ENCODE assay signal across 14 cellular contexts in genomic region chr5:159951387-159951786, GRCh38. TPM values are rescaled to one million over a fixed set of nuclear protein-coding genes. Genes with fewer than 3 reads are reported as not detected.
DNase-seq lines count a peak whose midpoint lies in the region; ATAC-seq and TF ChIP-seq lines count a peak whose summit lies in the region.
"Had no signal": no experiment of that assay in that cellular context is flagged by ENCODE, and none has a peak within 500 bp of the region (broad histone marks: within the 10 kb centered on the region; RNA-seq: fewer than 3 reads in every experiment).

No MANE protein-coding gene starts in this region.

- no peaks in the 10 kb centered on the region for H3K4me1 Mint-ChIP-seq in chondrocyte (ENCODE audit: low read depth)
- H3K4me1 Mint-ChIP-seq in nephron progenitor cell = peaks cover 22% of the 10 kb centered on the region
- H3K4me1 Mint-ChIP-seq: activated T-helper 17 cell treated with anti-CD3 and anti-CD28 coated beads, Interleukin-2, amount 50 U/mL, for 72 hours; stimulated activated naive B cell treated with anti-CD40 and anti-IgM and Interleukin-4, amounts not matched to agents 10 μg/mL and 1 μg/mL and 100 μg/mL, for 72 hours had no signal

- peaks cover 3% of the 10 kb centered on the region for H3K27me3 ChIP-seq in GM06990 (replicated peaks; ENCODE audit: control insufficient read depth, insufficient read depth, low read length)
- H3K27me3 ChIP-seq: dorsolateral prefrontal cortex had no signal

- H3K9me3 Mint-ChIP-seq in chondrocyte (ENCODE audit: low read depth) (no peaks in the 10 kb centered on the region), nephron progenitor cell (no peaks in the 10 kb centered on the region)
- H3K9me3 Mint-ChIP-seq: activated T-helper 17 cell treated with anti-CD3 and anti-CD28 coated beads, Interleukin-2, amount 50 U/mL, for 72 hours; stimulated activated naive B cell treated with anti-CD40 and anti-IgM and Interleukin-4, amounts not matched to agents 10 μg/mL and 1 μg/mL and 100 μg/mL, for 72 hours had no signal

- TF ChIP-seq CTCF in GM06990 (IDR thresholded peaks at IDR 0.05; ENCODE audit: insufficient read depth, low read length, poor library complexity, severe bottlenecking) = peak; percentile 56
- TF ChIP-seq CTCF in chondrocyte (IDR thresholded peaks at IDR 0.05) = peak; percentile 63
- TF ChIP-seq CTCF in nephron progenitor cell (IDR thresholded peaks at IDR 0.05) = peak; percentile 46
- no peak for TF ChIP-seq CTCF in lower leg skin (IDR thresholded peaks at IDR 0.05)
- no peak for TF ChIP-seq CTCF in GM20000 (IDR thresholded peaks at IDR 0.05; ENCODE audit: extremely low read depth, missing control alignments)

- H3K4me3 ChIP-seq in GM06990 (replicated peaks; ENCODE audit: low read depth, low read length) (no peak overlapping the region), lower leg skin (ENCODE audit: low read depth, poor library complexity, severe bottlenecking) (no peak overlapping the region)
- H3K4me3 ChIP-seq: dorsolateral prefrontal cortex, GM23248 had no signal

- no peaks in the 10 kb centered on the region for H3K36me3 Mint-ChIP-seq in chondrocyte (ENCODE audit: low read depth)
- no peaks in the 10 kb centered on the region for H3K36me3 Mint-ChIP-seq in nephron progenitor cell (ENCODE audit: low read depth)
- H3K36me3 Mint-ChIP-seq: stimulated activated naive B cell treated with anti-CD40 and anti-IgM and Interleukin-4, amounts not matched to agents 10 μg/mL and 1 μg/mL and 100 μg/mL, for 72 hours had no signal

- TF ChIP-seq POLR2A in lower leg skin (IDR thresholded peaks at IDR 0.05) = no peak

- H3K27ac Mint-ChIP-seq in chondrocyte (ENCODE audit: unreplicated experiment) (no peak overlapping the region), nephron progenitor cell (no peak overlapping the region)
- H3K27ac Mint-ChIP-seq: activated T-helper 17 cell treated with anti-CD3 and anti-CD28 coated beads, Interleukin-2, amount 50 U/mL, for 72 hours; stimulated activated naive B cell treated with anti-CD40 and anti-IgM and Interleukin-4, amounts not matched to agents 10 μg/mL and 1 μg/mL and 100 μg/mL, for 72 hours had no signal

- H3K36me3 ChIP-seq in GM06990 (ENCODE audit: control insufficient read depth, insufficient read depth, low read length) = no peaks in the 10 kb centered on the region

- no peak for DNase-seq in GM06990 (ENCODE audit: extremely low read depth, insufficient read length)
- DNase-seq in NAMALWA (ENCODE audit: low spot score) = peak; percentile 54
- no peak for DNase-seq in chondrocyte (ENCODE audit: low spot score)
- peak; percentile 31 for DNase-seq in nephron progenitor cell
- no peak for DNase-seq in lower leg skin (ENCODE audit: low spot score in 2 of 2)
- no peak for DNase-seq in GM20000 (ENCODE audit: low spot score)
- DNase-seq: dorsolateral prefrontal cortex; kidney; NCI-H510A treated with DMSO at 0.1 percent for 48 hours; stimulated activated naive B cell treated with anti-CD40 and anti-IgM and Interleukin-4, amounts not matched to agents 10 μg/mL and 1 μg/mL and 100 μg/mL, for 72 hours had no signal

- 47 to 49% methylated on average over 10 of the region's 10 CpGs for WGBS in lower leg skin, 2 donors

- H3K27me3 Mint-ChIP-seq in chondrocyte (ENCODE audit: low read depth) = peaks cover 18% of the 10 kb centered on the region
- peaks cover 4% of the 10 kb centered on the region for H3K27me3 Mint-ChIP-seq in nephron progenitor cell (ENCODE audit: low read depth, poor library complexity)

- no peak overlapping the region for H3K4me3 Mint-ChIP-seq in chondrocyte (ENCODE audit: unreplicated experiment)
- no peak overlapping the region for H3K4me3 Mint-ChIP-seq in nephron progenitor cell
- H3K4me3 Mint-ChIP-seq: activated T-helper 17 cell treated with anti-CD3 and anti-CD28 coated beads, Interleukin-2, amount 50 U/mL, for 72 hours; stimulated activated naive B cell treated with anti-CD40 and anti-IgM and Interleukin-4, amounts not matched to agents 10 μg/mL and 1 μg/mL and 100 μg/mL, for 72 hours had no signal

- intact Hi-C loops in lower leg skin (cut with DNase I; ENCODE audit: low total_unique reads) = no loop called here

- ATAC-seq in GM21423 (IDR thresholded peaks at IDR 0.05; ENCODE audit: unreplicated experiment) = no peak
- no peak for ATAC-seq in GM19035 (IDR thresholded peaks at IDR 0.05; ENCODE audit: unreplicated experiment)
- ATAC-seq: activated T-helper 17 cell treated with anti-CD3 and anti-CD28 coated beads, Interleukin-2, amount 50 U/mL, for 72 hours had no signal

RNA-seq across cellular contexts. Expression of gene ADRA1B, which starts 35.1 kb away (rescaled TPM):
- total RNA-seq in chondrocyte = 0.72 to 2.9 TPM (median 1.1 TPM) in 3 replicates
- total RNA-seq in lower leg skin = 1 to 10 TPM in 2 of 4 donors, under 1 TPM in 1, not detected in 1; 0.30 to 2.0 (median 2.0) TPM
- total RNA-seq: activated T-helper 17 cell treated with anti-CD3 and anti-CD28 coated beads, Interleukin-2, amount 50 U/mL, for 72 hours had no signal

RNA-seq across cellular contexts. Expression of gene TTC1, which starts 57.6 kb away (rescaled TPM):
- total RNA-seq in chondrocyte (41.1 to 47.8 TPM (median 42.0 TPM) in 3 replicates), lower leg skin (10 to 100 TPM; 28.5 to 39.3 (median 36.2) TPM)

Comparison
In these comparisons a context has a peak if more than half of its experiments do, and no peak if none do; other contexts are left out.
1. DNase-seq: peak in NAMALWA (single experiment) and nephron progenitor cell (single experiment); none in GM06990 (single experiment), chondrocyte (single experiment), lower leg skin (0 of 2) and GM20000 (single experiment).
2. CTCF ChIP-seq: peak in GM06990 (single experiment), chondrocyte (single experiment) and nephron progenitor cell (single experiment); none in lower leg skin (0 of 3) and GM20000 (single experiment).